In genomic region chr17:29807520-29808361, GRCh38 we compare ENCODE assay signal across 8 cellular contexts.
DNase-seq lines count a peak whose midpoint lies in the region; ATAC-seq and TF ChIP-seq lines count a peak whose summit lies in the region.

No MANE protein-coding gene starts in this region.

- no peaks in the 10 kb centered on the region for H3K9me3 ChIP-seq in CD4-positive, alpha-beta T cell (ENCODE audit: control insufficient read depth, low read length)
- no peaks in the 10 kb centered on the region for H3K9me3 ChIP-seq in fibroblast of lung (ENCODE audit: control insufficient read depth, insufficient read depth, low read depth, low read length)

- no peaks in the 10 kb centered on the region for H3K27me3 Mint-ChIP-seq in CD4-positive, alpha-beta T cell
- H3K27me3 Mint-ChIP-seq in nephron progenitor cell (ENCODE audit: low read depth, poor library complexity), result no peaks in the 10 kb centered on the region
- H3K27me3 Mint-ChIP-seq in stimulated activated naive CD8-positive, alpha-beta T cell treated with anti-CD3 and anti-CD28 coated beads, Interleukin-15, amount 100 ng/mL, for 72 hours, result no peaks in the 10 kb centered on the region

- peaks cover 35% of the 10 kb centered on the region for H3K4me1 Mint-ChIP-seq in CD4-positive, alpha-beta T cell (ENCODE audit: low read depth)
- H3K4me1 Mint-ChIP-seq in nephron progenitor cell, result peaks cover 6% of the 10 kb centered on the region
- peaks cover 17% of the 10 kb centered on the region for H3K4me1 Mint-ChIP-seq in stimulated activated naive CD8-positive, alpha-beta T cell treated with anti-CD3 and anti-CD28 coated beads, Interleukin-15, amount 100 ng/mL, for 72 hours

- no peaks in the 10 kb centered on the region for H3K79me2 ChIP-seq in fibroblast of lung (ENCODE audit: control insufficient read depth, insufficient read depth, low read length)

- TF ChIP-seq CTCF in CD4-positive, alpha-beta T cell (IDR thresholded peaks at IDR 0.05), result peak; percentile 97
- TF ChIP-seq CTCF in fibroblast of lung (conservative IDR thresholded peaks at IDR 0.05 in 1 of 2, IDR thresholded peaks at IDR 0.05 in 1 of 2; ENCODE audit: low read depth in 1 of 2, low read length in 2 of 2), result peak; percentile 77 to 82
- TF ChIP-seq CTCF in nephron progenitor cell (IDR thresholded peaks at IDR 0.05), result peak; percentile 74

- H3K4me3 Mint-ChIP-seq in CD4-positive, alpha-beta T cell, result no peak overlapping the region
- H3K4me3 Mint-ChIP-seq in nephron progenitor cell, result no peak overlapping the region
- H3K4me3 Mint-ChIP-seq in stimulated activated naive CD8-positive, alpha-beta T cell treated with anti-CD3 and anti-CD28 coated beads, Interleukin-15, amount 100 ng/mL, for 72 hours, result no peak overlapping the region

- POLR2A ChIA-PET in CD4-positive, alpha-beta T cell (lab: Charles Lee), result interaction anchor here (0.5 to 10.0 kb wide), 4 partner anchors 35 to 214 kb away, joined by 3 to 123 read pairs (median 4); partner anchors contain the start of gene SSH2

- H3K9me3 Mint-ChIP-seq in CD4-positive, alpha-beta T cell, result no peaks in the 10 kb centered on the region
- H3K9me3 Mint-ChIP-seq in nephron progenitor cell, result no peaks in the 10 kb centered on the region
- H3K9me3 Mint-ChIP-seq in stimulated activated naive CD8-positive, alpha-beta T cell treated with anti-CD3 and anti-CD28 coated beads, Interleukin-15, amount 100 ng/mL, for 72 hours, result no peaks in the 10 kb centered on the region

- DNase-seq in CD4-positive, alpha-beta T cell, result peak; percentile 49 to 65 (median 56)
- DNase-seq in HPDE6-E6E7 (ENCODE audit: extremely low spot score), result peak; percentile 41
- DNase-seq in RPMI8226, result peak; percentile 72
- DNase-seq in activated T-cell treated with anti-CD3 and anti-CD28 coated beads, Interleukin-2, amount 50 U/mL, for 48 hours, result peak; percentile 65 to 72
- peak; percentile 44 to 77 for DNase-seq in fibroblast of lung (ENCODE audit: low read depth in 2 of 2)
- peak; percentile 73 for DNase-seq in nephron progenitor cell
- peak; percentile 47 to 54 for DNase-seq in stimulated activated naive CD8-positive, alpha-beta T cell treated with anti-CD3 and anti-CD28 coated beads, Interleukin-15, amount 100 ng/mL, for 72 hours

- CTCF ChIA-PET in CD4-positive, alpha-beta T cell (lab: Charles Lee), result interaction anchor here (0.6 to 7.1 kb wide), 32 partner anchors 9 to 1480 kb away, joined by 3 to 148 read pairs (median 4); partner anchors contain the start of gene SSH2

- H3K9ac ChIP-seq in fibroblast of lung (ENCODE audit: insufficient read depth, low read length), result no peak overlapping the region

- H3K36me3 Mint-ChIP-seq in CD4-positive, alpha-beta T cell (ENCODE audit: low read depth), result no peaks in the 10 kb centered on the region
- no peaks in the 10 kb centered on the region for H3K36me3 Mint-ChIP-seq in nephron progenitor cell (ENCODE audit: low read depth)

- H3K4me3 ChIP-seq in fibroblast of lung (replicated peaks in 1 of 4; ENCODE audit: control extremely low read depth in 1 of 4, insufficient read depth in 1 of 4, low read depth in 3 of 4, low read length in 4 of 4), result no peak overlapping the region

- intact Hi-C loops in CD4-positive, alpha-beta T cell (cut with DNase I, micrococcal nuclease), result loop anchor here (1.0 to 5.0 kb wide), 5 partner anchors 124 to 287 kb away; no protein-coding TSS in a partner anchor

- peak; percentile 84 for ATAC-seq in CD4-positive, alpha-beta T cell (ENCODE audit: poor library complexity)
- peak; percentile 60 for ATAC-seq in stimulated activated naive CD8-positive, alpha-beta T cell treated with anti-CD3 and anti-CD28 coated beads, Interleukin-15, amount 100 ng/mL, for 72 hours
- no peak for ATAC-seq in HG02938 (IDR thresholded peaks at IDR 0.05; ENCODE audit: unreplicated experiment)

- no peak overlapping the region for H2AFZ ChIP-seq in fibroblast of lung (ENCODE audit: low read length)

- no peak overlapping the region for H3K27ac Mint-ChIP-seq in CD4-positive, alpha-beta T cell
- H3K27ac Mint-ChIP-seq in nephron progenitor cell, result no peak overlapping the region
- no peak overlapping the region for H3K27ac Mint-ChIP-seq in stimulated activated naive CD8-positive, alpha-beta T cell treated with anti-CD3 and anti-CD28 coated beads, Interleukin-15, amount 100 ng/mL, for 72 hours

- no peaks in the 10 kb centered on the region for H3K27me3 ChIP-seq in CD4-positive, alpha-beta T cell (ENCODE audit: control insufficient read depth, insufficient read depth, low read length)
- no peaks in the 10 kb centered on the region for H3K27me3 ChIP-seq in fibroblast of lung (ENCODE audit: control insufficient read depth, insufficient read depth, low read length)

- H3K4me1 ChIP-seq in fibroblast of lung (ENCODE audit: control insufficient read depth, extremely low read depth, insufficient read depth, low read length), result peaks cover 4% of the 10 kb centered on the region

- no peaks in the 10 kb centered on the region for H3K36me3 ChIP-seq in fibroblast of lung (ENCODE audit: control insufficient read depth, insufficient read depth, low read length)

- H3K27ac ChIP-seq in CD4-positive, alpha-beta T cell (ENCODE audit: low read depth, low read length), result no peak overlapping the region
- H3K27ac ChIP-seq in fibroblast of lung (ENCODE audit: insufficient read depth, low read length), result no peak overlapping the region

- no peaks in the 10 kb centered on the region for H4K20me1 ChIP-seq in fibroblast of lung (ENCODE audit: control insufficient read depth, extremely low read depth, insufficient read depth, low read length)

- H3K4me2 ChIP-seq in fibroblast of lung (ENCODE audit: extremely low read depth, insufficient read depth, low read length), result no peak overlapping the region
